ENCODE assay signal across 2 cellular contexts in genomic region chr12:95775466-95775865, GRCh38. TPM values are rescaled to one million over a fixed set of nuclear protein-coding genes. Genes with fewer than 3 reads are reported as not detected.
"Had no signal": no experiment of that assay in that cellular context is flagged by ENCODE, and none has a peak within 500 bp of the region (broad histone marks: within the 10 kb centered on the region; RNA-seq: fewer than 3 reads in every experiment).

No MANE protein-coding gene starts in this region.

RNA-seq across cellular contexts. Expression of gene NTN4, which starts 15.1 kb away (rescaled TPM):
- polyA plus RNA-seq: IgD-negative memory B cell, K562 had no signal
